In the genomic region with DNA sequence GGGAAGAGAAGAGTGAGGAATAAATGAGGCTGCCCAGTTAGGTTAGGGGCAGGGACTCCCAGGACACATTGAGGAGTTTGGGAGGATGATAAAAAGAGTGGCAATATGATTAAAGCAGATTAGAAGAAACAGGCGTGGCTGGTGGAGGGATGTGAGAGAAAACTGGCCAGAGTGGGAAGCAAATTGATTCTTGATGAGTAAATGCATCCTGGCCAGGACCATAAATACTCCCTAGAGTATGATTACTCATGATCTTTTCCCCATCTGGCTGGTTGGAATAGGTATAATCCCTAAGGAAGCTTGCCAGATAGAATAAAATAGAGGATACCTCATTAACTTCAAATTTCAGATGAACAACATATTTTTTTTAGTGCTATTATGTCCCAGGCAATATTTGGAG, we compare ENCODE assay signal across 22 cellular contexts. TPM values are rescaled to one million over a fixed set of nuclear protein-coding genes. Genes with fewer than 3 reads are reported as not detected.
A peak's percentile ranks its signal among the peaks of the same experiment; 100 is the strongest.
DNase-seq lines count a peak whose midpoint lies in the region; ATAC-seq, FAIRE-seq and TF ChIP-seq lines count a peak whose summit lies in the region.
"Had no signal": no experiment of that assay in that cellular context is flagged by ENCODE, and none has a peak within 500 bp of the region (broad histone marks: within the 10 kb centered on the region; RNA-seq: fewer than 3 reads in every experiment).

No MANE protein-coding gene starts in this region.

- BruUV-seq in PC-3 (replicated peaks; lab: Mats Ljungman, UMichigan): no TSS peak

- peaks cover 2% of the 10 kb centered on the region for H3K4me1 Mint-ChIP-seq in activated naive CD8-positive, alpha-beta T cell treated with anti-CD3 and anti-CD28 coated beads, Interleukin-2, amount 50 U/mL, for 24 hours
- peaks cover 2% of the 10 kb centered on the region for H3K4me1 Mint-ChIP-seq in activated naive CD8-positive, alpha-beta T cell treated with anti-CD3 and anti-CD28 coated beads for 36 hours

- CTCF ChIA-PET in PC-3 (lab: Charles Lee): no interaction called here

- H3F3A ChIP-seq in PC-3 (ENCODE audit: low read length, unreplicated experiment) (no peaks in the 10 kb centered on the region), smooth muscle cell (ENCODE audit: low read depth) (no peaks in the 10 kb centered on the region)

- WGBS in smooth muscle cell (ENCODE audit: low lambda C conversion rate): 82% methylated on average over 1 of the region's 1 CpG

- peak overlapping the region; percentile 35 for H3K4me2 ChIP-seq in PC-3 (ENCODE audit: low read length)
- no peak overlapping the region for H3K4me2 ChIP-seq in smooth muscle cell

- no peak overlapping the region for H2AFZ ChIP-seq in PC-3 (ENCODE audit: low read length)
- H2AFZ ChIP-seq in smooth muscle cell (ENCODE audit: low read depth): peak overlapping the region; percentile 43

- H3K27me3 Mint-ChIP-seq in activated naive CD8-positive, alpha-beta T cell treated with anti-CD3 and anti-CD28 coated beads, Interleukin-2, amount 50 U/mL, for 24 hours: peaks cover 8% of the 10 kb centered on the region
- peaks cover 30% of the 10 kb centered on the region for H3K27me3 Mint-ChIP-seq in activated naive CD8-positive, alpha-beta T cell treated with anti-CD3 and anti-CD28 coated beads for 36 hours

- H3K27ac ChIP-seq in PC-3 (ENCODE audit: low read length) (peak overlapping the region; percentile 82), epithelial cell of prostate (peak overlapping the region; percentile 49), smooth muscle cell (ENCODE audit: low read depth) (no peak overlapping the region)
- H3K27ac ChIP-seq: stomach had no signal

- peaks cover 47% of the 10 kb centered on the region for H3K4me1 ChIP-seq in PC-3 (ENCODE audit: insufficient read depth, low read length)
- no peaks in the 10 kb centered on the region for H3K4me1 ChIP-seq in smooth muscle cell (ENCODE audit: low read depth)
- H3K4me1 ChIP-seq: stomach had no signal

- no peaks in the 10 kb centered on the region for H3K36me3 Mint-ChIP-seq in activated naive CD8-positive, alpha-beta T cell treated with anti-CD3 and anti-CD28 coated beads, Interleukin-2, amount 50 U/mL, for 24 hours (ENCODE audit: low read depth)
- no peaks in the 10 kb centered on the region for H3K36me3 Mint-ChIP-seq in activated naive CD8-positive, alpha-beta T cell treated with anti-CD3 and anti-CD28 coated beads for 36 hours
- H3K36me3 Mint-ChIP-seq: mesothelial cell of epicardium had no signal

- H3K4me3 ChIP-seq in PC-3 (ENCODE audit: low read length) (no peak overlapping the region), smooth muscle cell (no peak overlapping the region)
- H3K4me3 ChIP-seq: stomach had no signal

- ATAC-seq in activated naive CD8-positive, alpha-beta T cell treated with anti-CD3 and anti-CD28 coated beads, Interleukin-2, amount 50 U/mL, for 24 hours: no peak
- ATAC-seq in PC-3: peak; percentile 76
- no peak for ATAC-seq in HG03520 (IDR thresholded peaks at IDR 0.05; ENCODE audit: unreplicated experiment)

- DNase-seq in activated naive CD8-positive, alpha-beta T cell treated with anti-CD3 and anti-CD28 coated beads, Interleukin-2, amount 50 U/mL, for 24 hours: no peak
- DNase-seq in activated naive CD8-positive, alpha-beta T cell treated with anti-CD3 and anti-CD28 coated beads for 36 hours: no peak
- DNase-seq in PC-3: peak; percentile 72
- no peak for DNase-seq in epithelial cell of prostate (ENCODE audit: low read depth, low spot score)
- DNase-seq in smooth muscle cell (lab: John Stamatoyannopoulos, UW; ENCODE audit: unreplicated experiment): no peak
- no peak for DNase-seq in NK-92 treated with Interleukin-12 subunit alpha and Interleukin-12 subunit beta, amount 100 ng/mL, for 24 hours (lab: John Stamatoyannopoulos, UW)
- DNase-seq in D721Med (ENCODE audit: insufficient read length, low spot score): no peak
- DNase-seq: activated CD4-positive, alpha-beta T cell treated with anti-CD3 and anti-CD28 coated beads, Interleukin-2, amount 50 U/mL, for 1 hour; activated effector memory CD4-positive, alpha-beta T cell treated with Interleukin-2 at 50 U/mL for 16 hours; DMS153; effector CD4-positive, alpha-beta T cell; HFFc6; Kasumi-1; NCI-H187; NCI-H526; nucleus accumbens; small intestine; stomach; T-helper 9 cell had no signal

- no peaks in the 10 kb centered on the region for H3K27me3 ChIP-seq in PC-3 (ENCODE audit: low read length)
- H3K27me3 ChIP-seq in smooth muscle cell (ENCODE audit: low read depth): no peaks in the 10 kb centered on the region
- H3K27me3 ChIP-seq: stomach had no signal

- FAIRE-seq in D721Med (lab: Jason Lieb, UNC): no peak
- FAIRE-seq: small intestine had no signal

- no peaks in the 10 kb centered on the region for H3K9me3 ChIP-seq in PC-3 (ENCODE audit: low read length)
- H3K9me3 ChIP-seq in smooth muscle cell (replicated peaks; ENCODE audit: low read depth): no peaks in the 10 kb centered on the region
- H3K9me3 ChIP-seq: stomach had no signal

- peak overlapping the region; percentile 6 for H3K27ac Mint-ChIP-seq in activated naive CD8-positive, alpha-beta T cell treated with anti-CD3 and anti-CD28 coated beads, Interleukin-2, amount 50 U/mL, for 24 hours
- no peak overlapping the region for H3K27ac Mint-ChIP-seq in activated naive CD8-positive, alpha-beta T cell treated with anti-CD3 and anti-CD28 coated beads for 36 hours
- H3K27ac Mint-ChIP-seq: HFFc6, mesothelial cell of epicardium had no signal

- H4K20me1 ChIP-seq in PC-3 (ENCODE audit: low read length) (no peaks in the 10 kb centered on the region), smooth muscle cell (ENCODE audit: low read depth) (no peaks in the 10 kb centered on the region)

- H3K9ac ChIP-seq in PC-3 (ENCODE audit: low read length) (peak overlapping the region; percentile 26; the same call in 1 of the 2 replicates), smooth muscle cell (ENCODE audit: low read depth) (no peak overlapping the region)

- no peaks in the 10 kb centered on the region for H3K9me2 ChIP-seq in PC-3 (replicated peaks; ENCODE audit: low read length)

- no peaks in the 10 kb centered on the region for H3K79me2 ChIP-seq in PC-3 (ENCODE audit: low read length)
- H3K79me2 ChIP-seq in smooth muscle cell (ENCODE audit: low read depth): no peaks in the 10 kb centered on the region

- H3K9me3 Mint-ChIP-seq in activated naive CD8-positive, alpha-beta T cell treated with anti-CD3 and anti-CD28 coated beads, Interleukin-2, amount 50 U/mL, for 24 hours: no peaks in the 10 kb centered on the region
- H3K9me3 Mint-ChIP-seq in activated naive CD8-positive, alpha-beta T cell treated with anti-CD3 and anti-CD28 coated beads for 36 hours: peaks cover 4% of the 10 kb centered on the region
- H3K9me3 Mint-ChIP-seq: HFFc6 had no signal

- H3K4me3 Mint-ChIP-seq in activated naive CD8-positive, alpha-beta T cell treated with anti-CD3 and anti-CD28 coated beads, Interleukin-2, amount 50 U/mL, for 24 hours: no peak overlapping the region
- no peak overlapping the region for H3K4me3 Mint-ChIP-seq in activated naive CD8-positive, alpha-beta T cell treated with anti-CD3 and anti-CD28 coated beads for 36 hours
- H3K4me3 Mint-ChIP-seq: HFFc6, mesothelial cell of epicardium had no signal

- H3K36me3 ChIP-seq in PC-3 (ENCODE audit: low read depth, low read length): no peaks in the 10 kb centered on the region
- no peaks in the 10 kb centered on the region for H3K36me3 ChIP-seq in smooth muscle cell (ENCODE audit: low read depth)
- H3K36me3 ChIP-seq: stomach had no signal

- TF ChIP-seq CTCF in PC-3 (conservative IDR thresholded peaks at IDR 0.05; ENCODE audit: low read depth, low read length): no peak
- TF ChIP-seq CTCF in smooth muscle cell (IDR thresholded peaks at IDR 0.05; ENCODE audit: borderline replicate concordance, insufficient read depth, poor library complexity, severe bottlenecking): no peak
- TF ChIP-seq CTCF in D721Med (IDR thresholded peaks at IDR 0.05; ENCODE audit: insufficient read depth, missing control alignments): no peak

- POLR2A ChIA-PET in PC-3 (lab: Charles Lee; ENCODE audit: unreplicated experiment): no interaction called here

- intact Hi-C loops in PC-3 (cut with micrococcal nuclease): loop anchor here (1.0 kb wide), 1 partner anchor 192 kb away; no protein-coding TSS in a partner anchor

RNA-seq across cellular contexts. Expression of a gene that starts 21.5 kb away (rescaled TPM):
- total RNA-seq in activated naive CD8-positive, alpha-beta T cell treated with anti-CD3 and anti-CD28 coated beads for 36 hours: not detected
- 1.0 and 1.5 TPM in 2 replicates for total RNA-seq in PC-3 (2014; rRNA removed)
- not detected in 2 replicates for total RNA-seq in smooth muscle cell
- not detected in 2 replicates for polyA plus RNA-seq in smooth muscle cell
- total RNA-seq: mesothelial cell of epicardium, stomach had no signal
- polyA plus RNA-seq: small intestine had no signal

RNA-seq across cellular contexts. Expression of a gene that starts 36.3 kb away (rescaled TPM):
- 1 to 10 TPM; 3.1 to 4.4 TPM for total RNA-seq in activated naive CD8-positive, alpha-beta T cell treated with anti-CD3 and anti-CD28 coated beads for 36 hours
- 1.7 and 1.8 TPM in 2 replicates for total RNA-seq in PC-3 (2014; rRNA removed)
- total RNA-seq in smooth muscle cell: 6.7 and 16.4 TPM in 2 replicates
- polyA plus RNA-seq in smooth muscle cell: 6.8 and 12.9 TPM in 2 replicates
- total RNA-seq: HFFc6 had no signal
- polyA plus RNA-seq: AG04450 had no signal
